Comparison of ENCODE assay signal across 18 cellular contexts in the genomic region with DNA sequence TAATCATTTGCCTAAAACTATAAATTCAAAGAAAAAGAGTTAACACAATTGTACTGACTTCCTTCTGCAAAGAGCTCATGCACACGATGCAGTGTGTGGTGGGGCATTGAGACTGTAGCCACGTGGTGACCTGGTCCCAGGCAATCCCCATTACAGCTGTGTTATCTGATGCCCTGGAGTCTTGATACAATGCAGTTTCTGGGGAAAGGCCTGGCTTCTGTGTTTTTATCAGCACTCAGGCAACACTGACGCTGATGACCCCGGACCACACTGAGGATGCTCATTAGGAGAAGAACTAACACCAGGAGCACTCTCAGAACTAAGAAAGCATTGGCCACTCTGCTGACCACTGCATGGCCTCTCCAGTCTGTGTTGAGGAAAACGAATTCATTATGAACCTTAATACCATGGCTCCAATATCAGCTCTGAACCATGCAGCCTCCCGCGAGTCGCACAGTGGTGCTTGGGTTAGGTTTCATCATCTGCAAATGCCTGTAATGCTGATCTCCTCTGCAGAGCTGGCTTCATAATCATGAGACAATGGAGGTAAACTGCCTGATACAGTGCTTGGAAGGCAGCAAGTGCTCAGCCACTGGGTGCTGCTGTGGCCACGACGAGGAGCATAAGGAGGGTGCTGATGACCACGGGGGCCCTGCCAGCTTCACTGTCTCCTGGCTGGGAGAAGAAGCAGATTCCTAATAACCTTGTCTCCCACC.
"Had no signal": no experiment of that assay in that cellular context is flagged by ENCODE, and none has a peak within 500 bp of the region (broad histone marks: within the 10 kb centered on the region; RNA-seq: fewer than 3 reads in every experiment).

No MANE protein-coding gene starts in this region.

- DNase-seq: activated B cell treated with CpG ODN at 0.5 μM for 24 hours; activated CD4-positive, alpha-beta T cell treated with anti-CD3 and anti-CD28 coated beads, Interleukin-2, amount 50 U/mL, for 1 hour; activated naive CD4-positive, alpha-beta T cell treated with anti-CD3 and anti-CD28 coated beads, Interleukin-2, amount 10 ng/mL, durations not matched to agents 7 days and 5 days; activated T-cell treated with anti-CD3 and anti-CD28 coated beads for 4 hours; caudate nucleus; effector CD4-positive, alpha-beta T cell; foreskin keratinocyte; heart right ventricle; left ventricle myocardium superior; mesenchymal stem cell; nephron progenitor cell; stomach; uterus had no signal

- H3K4me3 ChIP-seq: adrenal gland, coronary artery, heart right ventricle, skin epidermis, stomach, uterus had no signal

- H3K9me3 ChIP-seq: adrenal gland, heart right ventricle, stomach, uterus had no signal

- H3K4me1 ChIP-seq: adrenal gland, foreskin keratinocyte, parathyroid adenoma, uterus had no signal

- ATAC-seq: activated T-helper 17 cell treated with anti-CD3 and anti-CD28 coated beads, Interleukin-2, amount 50 U/mL, for 72 hours; foreskin keratinocyte; heart right ventricle; left ventricle myocardium superior had no signal

- H3K36me3 ChIP-seq: adrenal gland, heart right ventricle, stomach, uterus had no signal

- H3K27me3 ChIP-seq: adrenal gland, foreskin keratinocyte, uterus had no signal

- H3K27ac ChIP-seq: adrenal gland, coronary artery, foreskin keratinocyte, heart right ventricle, parathyroid adenoma, skin epidermis, stomach, uterus had no signal
